ENCODE assay signal across 32 cellular contexts in genomic region chr2:127654084-127654837, GRCh38. TPM values are rescaled to one million over a fixed set of nuclear protein-coding genes. Genes with fewer than 3 reads are reported as not detected.
DNase-seq lines count a peak whose midpoint lies in the region; ATAC-seq, FAIRE-seq and TF ChIP-seq lines count a peak whose summit lies in the region.
"Had no signal": no experiment of that assay in that cellular context is flagged by ENCODE, and none has a peak within 500 bp of the region (broad histone marks: within the 10 kb centered on the region; RNA-seq: fewer than 3 reads in every experiment).

No MANE protein-coding gene starts in this region.

- CTCF ChIA-PET in HepG2 (lab: Yijun Ruan, JAX; ENCODE audit: low intra/inter-chr PET ratio, low total read pairs): no interaction called here

- H3K4me2 ChIP-seq in BLaER1 treated with 17β-estradiol and CSF1 and Interleukin-3, amounts not matched to agents 10 nM and 100 nM: peak overlapping the region in 8 of 11 experiments; percentile 80 to 93 (median 86); a peak in 9 of 22 replicates
- no peak overlapping the region for H3K4me2 ChIP-seq in HepG2 (ENCODE audit: low read depth, low read length)
- H3K4me2 ChIP-seq: hepatocyte had no signal

- no peak for ATAC-seq in HepG2
- no peak for ATAC-seq in gastrocnemius medialis
- ATAC-seq in GM19455 (IDR thresholded peaks at IDR 0.05; ENCODE audit: unreplicated experiment): no peak
- ATAC-seq: effector memory CD8-positive, alpha-beta T cell; left colon; stimulated activated memory B cell treated with anti-CD40 and anti-IgM and Interleukin-4, amounts not matched to agents 10 μg/mL and 1 μg/mL and 100 μg/mL, for 72 hours had no signal

- TF ChIP-seq EP300 in HepG2 (IDR thresholded peaks at IDR 0.05; ENCODE audit: low read depth in 2 of 2, low read length in 2 of 2) (no peak), HepG2 (CRISPR knock-in tag; IDR thresholded peaks at IDR 0.05; ENCODE audit: borderline replicate concordance) (no peak)

- peaks cover 0 to 10% (median 0%) of the 10 kb centered on the region in 11 experiments; a peak in 2 of 22 replicates for H4K20me1 ChIP-seq in BLaER1 treated with 17β-estradiol and CSF1 and Interleukin-3, amounts not matched to agents 10 nM and 100 nM
- H4K20me1 ChIP-seq in HepG2 (ENCODE audit: insufficient read depth, low read length): no peaks in the 10 kb centered on the region

- TF ChIP-seq CTCF in esophagus squamous epithelium (IDR thresholded peaks at IDR 0.05) (no peak), HepG2 (CRISPR knock-in tag; IDR thresholded peaks at IDR 0.05) (no peak), gastrocnemius medialis (IDR thresholded peaks at IDR 0.05 in 4 of 5, conservative IDR thresholded peaks at IDR 0.05 in 1 of 5) (no peak)

- no peak for TF ChIP-seq RAD21 in HepG2 (CRISPR knock-in tag; IDR thresholded peaks at IDR 0.05)

- no peak overlapping the region for H3K27ac ChIP-seq in BLaER1 treated with 17β-estradiol and CSF1 and Interleukin-3, amounts not matched to agents 10 nM and 100 nM
- H3K27ac ChIP-seq in esophagus squamous epithelium (peak overlapping the region in 3 of 4 donors; percentile 58 to 78 (median 63)), HepG2 (ENCODE audit: extremely low read length, insufficient read depth, low read length) (no peak overlapping the region), gastrocnemius medialis (peak overlapping the region in 3 of 4 donors; percentile 67 to 79 (median 72))
- H3K27ac ChIP-seq: colonic mucosa, hepatocyte, neutrophil, SJSA1, suprapubic skin had no signal

- DNase-seq in esophagus squamous epithelium (lab: John Stamatoyannopoulos, UW) (no peak), HepG2 (ENCODE audit: low spot score) (no peak), gastrocnemius medialis (no peak), NCI-H1417 treated with DMSO at 0.1 percent for 48 hours (lab: John Stamatoyannopoulos, UW) (no peak), germinal center (ENCODE audit: low spot score) (no peak), NCI-H2227 (lab: John Stamatoyannopoulos, UW; ENCODE audit: unreplicated experiment) (no peak)
- DNase-seq: activated CD4-positive, alpha-beta T cell treated with anti-CD3 and anti-CD28 coated beads, Interleukin-2, amount 10 ng/mL, durations not matched to agents 24 days and 14 days; activated naive CD8-positive, alpha-beta T cell treated with anti-CD3 and anti-CD28 coated beads, Interleukin-2, amount 10 ng/mL, durations not matched to agents 7 days and 5 days; CD4-positive, CD25-positive, alpha-beta regulatory T cell; colonic mucosa; DND-41; effector memory CD8-positive, alpha-beta T cell; erythroblast; foreskin fibroblast; GF-D8; Karpas-422; left colon; mesendoderm; NCI-H1436; NCI-H2107; NCI-H748 treated with DMSO at 0.1 percent for 48 hours had no signal

- in situ Hi-C loops in HepG2 (cut with HindIII; ENCODE audit: extremely low pct_ligation_motif_present, low pct_unique_long_range_greater_than_20kb): no loop called here
- in situ Hi-C loops in gastrocnemius medialis (cut with MboI; ENCODE audit: low sequenced_read_pairs in 4 of 4): no loop called here

- FAIRE-seq in HepG2 (lab: Jason Lieb, UNC): no peak
- FAIRE-seq: A204.1 had no signal

- H3K27me3 ChIP-seq in BLaER1 treated with 17β-estradiol and CSF1 and Interleukin-3, amounts not matched to agents 10 nM and 100 nM: peaks cover 0 to 22% (median 0%) of the 10 kb centered on the region in 11 experiments; a peak in 4 of 22 replicates
- no peaks in the 10 kb centered on the region for H3K27me3 ChIP-seq in esophagus squamous epithelium
- peaks cover 6 to 66% of the 10 kb centered on the region in 2 experiments for H3K27me3 ChIP-seq in HepG2 (ENCODE audit: control insufficient read depth in 1 of 2, insufficient read depth in 2 of 2, low read length in 2 of 2)
- H3K27me3 ChIP-seq in gastrocnemius medialis: no peaks in the 10 kb centered on the region
- H3K27me3 ChIP-seq: colonic mucosa, hepatocyte, neutrophil, Peyer's patch, SJSA1, suprapubic skin had no signal

- POLR2A ChIA-PET in HepG2 (lab: Yijun Ruan, JAX): no interaction called here

- H3K9ac ChIP-seq in BLaER1 treated with 17β-estradiol and CSF1 and Interleukin-3, amounts not matched to agents 10 nM and 100 nM: peak overlapping the region in 1 of 11 experiments; percentile 27; a peak in 1 of 22 replicates
- H3K9ac ChIP-seq in HepG2 (ENCODE audit: insufficient read depth, low read depth, low read length): no peak overlapping the region

- H3K4me3 ChIP-seq in BLaER1 treated with 17β-estradiol and CSF1 and Interleukin-3, amounts not matched to agents 10 nM and 100 nM: no peak overlapping the region
- H3K4me3 ChIP-seq in esophagus squamous epithelium (no peak overlapping the region), HepG2 (replicated peaks in 1 of 3; ENCODE audit: insufficient read depth in 1 of 3, low read depth in 2 of 3, low read length in 3 of 3) (no peak overlapping the region), gastrocnemius medialis (no peak overlapping the region)
- H3K4me3 ChIP-seq: colonic mucosa, hepatocyte, Peyer's patch, SJSA1, suprapubic skin had no signal

- intact Hi-C loops in esophagus squamous epithelium (cut with DNase I): no loop called here
- intact Hi-C loops in HepG2 (cut with micrococcal nuclease; ENCODE audit: unreplicated experiment): no loop called here
- intact Hi-C loops in gastrocnemius medialis (cut with DNase I; ENCODE audit: low total_unique reads): no loop called here

- no TSS peak for BruUV-seq in HepG2 (replicated peaks; lab: Mats Ljungman, UMichigan)

- H2AFZ ChIP-seq in HepG2 (ENCODE audit: low read length): no peak overlapping the region
- H2AFZ ChIP-seq: hepatocyte had no signal

- peaks cover 27 to 89% (median 77%) of the 10 kb centered on the region in 10 experiments for H3K4me1 ChIP-seq in BLaER1 treated with 17β-estradiol and CSF1 and Interleukin-3, amounts not matched to agents 10 nM and 100 nM
- H3K4me1 ChIP-seq in esophagus squamous epithelium: peaks cover 3 to 88% (median 43%) of the 10 kb centered on the region in 3 donors
- H3K4me1 ChIP-seq in HepG2 (ENCODE audit: insufficient read depth, low read length): peaks cover 34% of the 10 kb centered on the region
- H3K4me1 ChIP-seq in gastrocnemius medialis: peaks cover 19 to 38% of the 10 kb centered on the region in 2 donors
- H3K4me1 ChIP-seq: colonic mucosa had no signal

- no peak for TF ChIP-seq POLR2A in esophagus squamous epithelium (IDR thresholded peaks at IDR 0.05)
- TF ChIP-seq POLR2A in HepG2 (IDR thresholded peaks at IDR 0.05; ENCODE audit: insufficient read depth in 1 of 2, low read depth in 2 of 2, low read length in 2 of 2): no peak
- no peak for TF ChIP-seq POLR2A in gastrocnemius medialis (IDR thresholded peaks at IDR 0.05)

- H3K36me3 ChIP-seq in BLaER1 treated with 17β-estradiol and CSF1 and Interleukin-3, amounts not matched to agents 10 nM and 100 nM: no peaks in the 10 kb centered on the region
- H3K36me3 ChIP-seq in esophagus squamous epithelium (peaks cover 0 to 23% (median 0%) of the 10 kb centered on the region in 3 donors), HepG2 (replicated peaks in 1 of 2; ENCODE audit: control insufficient read depth in 1 of 2, insufficient read depth in 2 of 2, low read length in 2 of 2) (no peaks in the 10 kb centered on the region), gastrocnemius medialis (no peaks in the 10 kb centered on the region)
- H3K36me3 ChIP-seq: colonic mucosa, neutrophil had no signal

- WGBS in esophagus squamous epithelium, 2 donors: 84 to 93% methylated on average over 5 to 8 of the region's 24 CpGs
- WGBS in HepG2 (ENCODE audit: low lambda C conversion rate): 49% methylated on average over 24 of the region's 24 CpGs

- no peaks in the 10 kb centered on the region for H3K79me2 ChIP-seq in HepG2 (ENCODE audit: insufficient read depth, low read length)
- H3K79me2 ChIP-seq: hepatocyte had no signal

- no peaks in the 10 kb centered on the region for H3K9me3 ChIP-seq in BLaER1 treated with 17β-estradiol and CSF1 and Interleukin-3, amounts not matched to agents 10 nM and 100 nM (replicated peaks in 1 of 11)
- H3K9me3 ChIP-seq in esophagus squamous epithelium: no peaks in the 10 kb centered on the region
- H3K9me3 ChIP-seq in HepG2 (ENCODE audit: low read length): no peaks in the 10 kb centered on the region
- no peaks in the 10 kb centered on the region for H3K9me3 ChIP-seq in gastrocnemius medialis
- H3K9me3 ChIP-seq: colonic mucosa, neutrophil, Peyer's patch, SJSA1, suprapubic skin had no signal

RNA-seq across cellular contexts. Expression of gene GPR17, which starts 8.3 kb away (rescaled TPM):
- total RNA-seq in esophagus squamous epithelium (not detected), HepG2 (2016; rRNA removed; fragmentation: Illumina TruSeq; extraction: Trizol) (not detected in 2 replicates), gastrocnemius medialis (under 1 TPM in 1 of 4 donors, not detected in 3; 0.20 TPM)
- total RNA-seq in HepG2 (2016; cell fraction: cytosol; rRNA removed; fragmentation: Illumina TruSeq; extraction: Trizol; ENCODE audit: low read depth): not detected in 2 replicates
- not detected in 2 replicates for total RNA-seq in HepG2 (2016; cell fraction: insoluble cytoplasmic fraction; rRNA removed; fragmentation: Illumina TruSeq; extraction: Trizol)
- total RNA-seq in HepG2 (2016; cell fraction: membrane; rRNA removed; fragmentation: Illumina TruSeq; extraction: Trizol): not detected in 2 replicates
- total RNA-seq in HepG2 (2016; cell fraction: nucleus; rRNA removed; fragmentation: Illumina TruSeq; extraction: Trizol): not detected in 2 replicates
- not detected in 2 replicates for polyA plus RNA-seq in HepG2 (2011; rRNA removed)
- polyA plus RNA-seq in HepG2 (2011; cell fraction: cytosol; rRNA removed): not detected in 2 replicates
- polyA plus RNA-seq in HepG2 (2011; cell fraction: nucleus; rRNA removed): not detected in 2 replicates
- polyA plus RNA-seq in HepG2 (2012): not detected in 2 replicates
- polyA plus RNA-seq in HepG2 (2016; cell fraction: cytosol; fragmentation: Illumina TruSeq; extraction: Trizol; ENCODE audit: low read depth): not detected in 2 replicates
- not detected in 2 replicates for polyA plus RNA-seq in HepG2 (2016; cell fraction: insoluble cytoplasmic fraction; fragmentation: Illumina TruSeq; extraction: Trizol; ENCODE audit: low read depth)
- not detected in 2 replicates for polyA plus RNA-seq in HepG2 (2016; cell fraction: membrane; fragmentation: Illumina TruSeq; extraction: Trizol; ENCODE audit: low read depth)
- not detected in 2 replicates for polyA plus RNA-seq in HepG2 (2016; cell fraction: nucleus; fragmentation: Illumina TruSeq; extraction: Trizol; ENCODE audit: insufficient read depth, low read depth)
- 0.08 TPM in 1 of 2 replicates, not detected in the other for polyA minus RNA-seq in HepG2 (2011; rRNA and poly(A)+ RNA removed; ENCODE audit: low replicate concordance)
- not detected in 2 replicates for polyA minus RNA-seq in HepG2 (2011; cell fraction: cytosol; rRNA and poly(A)+ RNA removed)
- polyA minus RNA-seq in HepG2 (2011; cell fraction: nucleus; rRNA and poly(A)+ RNA removed): not detected in 2 replicates
- total RNA-seq: activated CD4-positive, alpha-beta T cell treated with anti-CD3 and anti-CD28 coated beads, Interleukin-2, amount 10 ng/mL, durations not matched to agents 24 days and 14 days; activated CD8-positive, alpha-beta memory T cell treated with anti-CD3 and anti-CD28 coated beads for 36 hours; activated naive CD8-positive, alpha-beta T cell treated with anti-CD3 and anti-CD28 coated beads, Interleukin-2, amount 10 ng/mL, durations not matched to agents 7 days and 5 days; CD4-positive, CD25-positive, alpha-beta regulatory T cell; hepatocyte; Peyer's patch; progenitor cell of endocrine pancreas; SJSA1 had no signal
- polyA plus RNA-seq: CD4-positive, CD25-positive, alpha-beta regulatory T cell had no signal

RNA-seq across cellular contexts. Expression of gene LIMS2, which starts 21.1 kb away (rescaled TPM):
- 10 to 100 TPM in 1 of 4 donors, 1 to 10 TPM in 3; 2.4 to 29.6 (median 5.9) TPM for total RNA-seq in esophagus squamous epithelium
- 0.90 and 1.0 TPM in 2 replicates for total RNA-seq in HepG2 (2016; rRNA removed; fragmentation: Illumina TruSeq; extraction: Trizol)
- total RNA-seq in HepG2 (2016; cell fraction: cytosol; rRNA removed; fragmentation: Illumina TruSeq; extraction: Trizol; ENCODE audit: low read depth): 1.9 and 3.6 TPM in 2 replicates
- 0.85 and 1.2 TPM in 2 replicates for total RNA-seq in HepG2 (2016; cell fraction: insoluble cytoplasmic fraction; rRNA removed; fragmentation: Illumina TruSeq; extraction: Trizol)
- total RNA-seq in HepG2 (2016; cell fraction: membrane; rRNA removed; fragmentation: Illumina TruSeq; extraction: Trizol): 2.6 and 3.9 TPM in 2 replicates
- total RNA-seq in HepG2 (2016; cell fraction: nucleus; rRNA removed; fragmentation: Illumina TruSeq; extraction: Trizol): 0.56 and 0.81 TPM in 2 replicates
- 1.9 and 2.0 TPM in 2 replicates for polyA plus RNA-seq in HepG2 (2011; rRNA removed)
- polyA plus RNA-seq in HepG2 (2011; cell fraction: cytosol; rRNA removed): 2.1 and 3.1 TPM in 2 replicates
- 2.0 and 2.2 TPM in 2 replicates for polyA plus RNA-seq in HepG2 (2011; cell fraction: nucleus; rRNA removed)
- 2.1 and 3.9 TPM in 2 replicates for polyA plus RNA-seq in HepG2 (2012)
- polyA plus RNA-seq in HepG2 (2016; cell fraction: cytosol; fragmentation: Illumina TruSeq; extraction: Trizol; ENCODE audit: low read depth): 8.9 and 10.7 TPM in 2 replicates
- polyA plus RNA-seq in HepG2 (2016; cell fraction: insoluble cytoplasmic fraction; fragmentation: Illumina TruSeq; extraction: Trizol; ENCODE audit: low read depth): 2.4 and 3.4 TPM in 2 replicates
- 8.6 and 9.2 TPM in 2 replicates for polyA plus RNA-seq in HepG2 (2016; cell fraction: membrane; fragmentation: Illumina TruSeq; extraction: Trizol; ENCODE audit: low read depth)
- 1.5 TPM in 2 replicates for polyA plus RNA-seq in HepG2 (2016; cell fraction: nucleus; fragmentation: Illumina TruSeq; extraction: Trizol; ENCODE audit: insufficient read depth, low read depth)
- polyA minus RNA-seq in HepG2 (2011; rRNA and poly(A)+ RNA removed; ENCODE audit: low replicate concordance): 0.07 and 4.5 TPM in 2 replicates
- polyA minus RNA-seq in HepG2 (2011; cell fraction: cytosol; rRNA and poly(A)+ RNA removed): 1.2 and 1.9 TPM in 2 replicates
- 1.2 and 1.6 TPM in 2 replicates for polyA minus RNA-seq in HepG2 (2011; cell fraction: nucleus; rRNA and poly(A)+ RNA removed)
- total RNA-seq in gastrocnemius medialis: 10 to 100 TPM in 2 of 4 donors, 1 to 10 TPM in 2; 5.3 to 15.5 (median 9.9) TPM

RNA-seq across cellular contexts. Expression of gene SFT2D3, which starts 47.0 kb away (rescaled TPM):
- total RNA-seq in esophagus squamous epithelium (10 to 100 TPM in 1 of 4 donors, 1 to 10 TPM in 3; 3.3 to 10.5 (median 5.9) TPM), HepG2 (2016; rRNA removed; fragmentation: Illumina TruSeq; extraction: Trizol) (4.6 and 9.4 TPM in 2 replicates), gastrocnemius medialis (1 to 10 TPM; 3.0 to 5.5 (median 3.5) TPM)
- total RNA-seq in HepG2 (2016; cell fraction: cytosol; rRNA removed; fragmentation: Illumina TruSeq; extraction: Trizol; ENCODE audit: low read depth): 1.4 and 1.5 TPM in 2 replicates
- 5.2 and 9.2 TPM in 2 replicates for total RNA-seq in HepG2 (2016; cell fraction: insoluble cytoplasmic fraction; rRNA removed; fragmentation: Illumina TruSeq; extraction: Trizol)
- 4.6 and 5.1 TPM in 2 replicates for total RNA-seq in HepG2 (2016; cell fraction: membrane; rRNA removed; fragmentation: Illumina TruSeq; extraction: Trizol)
- 10.3 and 11.4 TPM in 2 replicates for total RNA-seq in HepG2 (2016; cell fraction: nucleus; rRNA removed; fragmentation: Illumina TruSeq; extraction: Trizol)
- 8.3 and 8.7 TPM in 2 replicates for polyA plus RNA-seq in HepG2 (2011; rRNA removed)
- polyA plus RNA-seq in HepG2 (2011; cell fraction: cytosol; rRNA removed): 6.8 and 9.4 TPM in 2 replicates
- 3.7 and 4.4 TPM in 2 replicates for polyA plus RNA-seq in HepG2 (2011; cell fraction: nucleus; rRNA removed)
- polyA plus RNA-seq in HepG2 (2012): not detected in 2 replicates
- 1.3 and 1.4 TPM in 2 replicates for polyA plus RNA-seq in HepG2 (2016; cell fraction: cytosol; fragmentation: Illumina TruSeq; extraction: Trizol; ENCODE audit: low read depth)
- polyA plus RNA-seq in HepG2 (2016; cell fraction: insoluble cytoplasmic fraction; fragmentation: Illumina TruSeq; extraction: Trizol; ENCODE audit: low read depth): 5.4 and 7.0 TPM in 2 replicates
- polyA plus RNA-seq in HepG2 (2016; cell fraction: membrane; fragmentation: Illumina TruSeq; extraction: Trizol; ENCODE audit: low read depth): 3.0 and 4.0 TPM in 2 replicates
- polyA plus RNA-seq in HepG2 (2016; cell fraction: nucleus; fragmentation: Illumina TruSeq; extraction: Trizol; ENCODE audit: insufficient read depth, low read depth): 13.6 and 14.0 TPM in 2 replicates
- 2.4 and 7.5 TPM in 2 replicates for polyA minus RNA-seq in HepG2 (2011; rRNA and poly(A)+ RNA removed; ENCODE audit: low replicate concordance)
- polyA minus RNA-seq in HepG2 (2011; cell fraction: cytosol; rRNA and poly(A)+ RNA removed): 6.5 and 7.2 TPM in 2 replicates
- 16.4 and 17.5 TPM in 2 replicates for polyA minus RNA-seq in HepG2 (2011; cell fraction: nucleus; rRNA and poly(A)+ RNA removed)

Comparison
In these comparisons a context has a peak if more than half of its experiments do, and no peak if none do; other contexts are left out.
1. H3K27ac ChIP-seq: peak in esophagus squamous epithelium (3 of 4) and gastrocnemius medialis (3 of 4); none in BLaER1 treated with 17β-estradiol and CSF1 and Interleukin-3, amounts not matched to agents 10 nM and 100 nM (0 of 11) and HepG2 (single experiment).